ENCODE assay signal across 10 cellular contexts in genomic region chr9:76904661-76905457, GRCh38.
DNase-seq lines count a peak whose midpoint lies in the region; ATAC-seq and TF ChIP-seq lines count a peak whose summit lies in the region.
"Had no signal": no experiment of that assay in that cellular context is flagged by ENCODE, and none has a peak within 500 bp of the region (broad histone marks: within the 10 kb centered on the region; RNA-seq: fewer than 3 reads in every experiment).

No MANE protein-coding gene starts in this region.

- H3K36me3 ChIP-seq in parathyroid adenoma (ENCODE audit: control insufficient read depth, insufficient read depth, low read length): no peaks in the 10 kb centered on the region

- no peak overlapping the region for H2AFZ ChIP-seq in parathyroid adenoma

- DNase-seq in COLO668 (lab: John Stamatoyannopoulos, UW; ENCODE audit: unreplicated experiment): peak; percentile 27
- peak; percentile 21 for DNase-seq in NCI-H774 (lab: John Stamatoyannopoulos, UW)
- DNase-seq in fibroblast of pulmonary artery (ENCODE audit: low read depth): no peak
- DNase-seq in stimulated activated naive B cell treated with anti-CD40 and anti-IgM and Interleukin-4, amounts not matched to agents 10 μg/mL and 1 μg/mL and 100 μg/mL, for 72 hours: no peak
- no peak for DNase-seq in stimulated activated effector memory CD8-positive, alpha-beta T cell treated with anti-CD3 and anti-CD28 coated beads, Interleukin-12 subunit alpha, Interleukin-12 subunit beta, amount 100 ng/mL, for 72 hours (ENCODE audit: low spot score in 2 of 2)
- DNase-seq: activated CD4-positive, alpha-beta T cell treated with anti-CD3 and anti-CD28 coated beads, Interleukin-2, amount 10 ng/mL, durations not matched to agents 7 days and 5 days; kidney glomerular epithelial cell had no signal

- peaks cover 5% of the 10 kb centered on the region for H3K4me1 ChIP-seq in parathyroid adenoma

- no peaks in the 10 kb centered on the region for H3K9me3 ChIP-seq in parathyroid adenoma (ENCODE audit: control insufficient read depth, low read length)

- no peaks in the 10 kb centered on the region for H3K9me3 Mint-ChIP-seq in stimulated activated naive B cell treated with anti-CD40 and anti-IgM and Interleukin-4, amounts not matched to agents 10 μg/mL and 1 μg/mL and 100 μg/mL, for 72 hours
- peaks cover 2% of the 10 kb centered on the region for H3K9me3 Mint-ChIP-seq in stimulated activated effector memory CD8-positive, alpha-beta T cell treated with anti-CD3 and anti-CD28 coated beads, Interleukin-12 subunit alpha, Interleukin-12 subunit beta, amount 100 ng/mL, for 72 hours
- H3K9me3 Mint-ChIP-seq: activated CD4-positive, alpha-beta T cell treated with anti-CD3 and anti-CD28 coated beads, Interleukin-2, amount 10 ng/mL, durations not matched to agents 7 days and 5 days had no signal

- peak overlapping the region; percentile 80 for H3K4me2 ChIP-seq in parathyroid adenoma (ENCODE audit: low read length)

- peaks cover 0 to 7% of the 10 kb centered on the region in 2 donors for H3K4me1 Mint-ChIP-seq in stimulated activated naive B cell treated with anti-CD40 and anti-IgM and Interleukin-4, amounts not matched to agents 10 μg/mL and 1 μg/mL and 100 μg/mL, for 72 hours
- H3K4me1 Mint-ChIP-seq in stimulated activated effector memory CD8-positive, alpha-beta T cell treated with anti-CD3 and anti-CD28 coated beads, Interleukin-12 subunit alpha, Interleukin-12 subunit beta, amount 100 ng/mL, for 72 hours: peaks cover 4% of the 10 kb centered on the region
- H3K4me1 Mint-ChIP-seq: activated CD4-positive, alpha-beta T cell treated with anti-CD3 and anti-CD28 coated beads, Interleukin-2, amount 10 ng/mL, durations not matched to agents 7 days and 5 days had no signal

- H3K27me3 Mint-ChIP-seq in stimulated activated naive B cell treated with anti-CD40 and anti-IgM and Interleukin-4, amounts not matched to agents 10 μg/mL and 1 μg/mL and 100 μg/mL, for 72 hours: peaks cover 64 to 67% of the 10 kb centered on the region in 2 donors

- H3K4me3 ChIP-seq in fibroblast of pulmonary artery (replicated peaks; ENCODE audit: low read depth, low read length) (peak overlapping the region; percentile 54), parathyroid adenoma (ENCODE audit: low read depth, low read length) (no peak overlapping the region)

- H3K9ac ChIP-seq in parathyroid adenoma: no peak overlapping the region

- H3K36me3 Mint-ChIP-seq in stimulated activated naive B cell treated with anti-CD40 and anti-IgM and Interleukin-4, amounts not matched to agents 10 μg/mL and 1 μg/mL and 100 μg/mL, for 72 hours: no peaks in the 10 kb centered on the region
- no peaks in the 10 kb centered on the region for H3K36me3 Mint-ChIP-seq in stimulated activated effector memory CD8-positive, alpha-beta T cell treated with anti-CD3 and anti-CD28 coated beads, Interleukin-12 subunit alpha, Interleukin-12 subunit beta, amount 100 ng/mL, for 72 hours

- TF ChIP-seq CTCF in fibroblast of pulmonary artery (IDR thresholded peaks at IDR 0.05; ENCODE audit: low read length, missing control alignments) (no peak), parathyroid adenoma (IDR thresholded peaks at IDR 0.05) (no peak)

- no peak overlapping the region for H3K27ac Mint-ChIP-seq in stimulated activated naive B cell treated with anti-CD40 and anti-IgM and Interleukin-4, amounts not matched to agents 10 μg/mL and 1 μg/mL and 100 μg/mL, for 72 hours
- H3K27ac Mint-ChIP-seq in stimulated activated effector memory CD8-positive, alpha-beta T cell treated with anti-CD3 and anti-CD28 coated beads, Interleukin-12 subunit alpha, Interleukin-12 subunit beta, amount 100 ng/mL, for 72 hours: no peak overlapping the region
- H3K27ac Mint-ChIP-seq: activated CD4-positive, alpha-beta T cell treated with anti-CD3 and anti-CD28 coated beads, Interleukin-2, amount 10 ng/mL, durations not matched to agents 7 days and 5 days had no signal

- no peaks in the 10 kb centered on the region for H3K79me2 ChIP-seq in parathyroid adenoma

- no peak overlapping the region for H3K27ac ChIP-seq in parathyroid adenoma

- ATAC-seq in GM19463 (IDR thresholded peaks at IDR 0.05; ENCODE audit: unreplicated experiment): no peak
- no peak for ATAC-seq in HG03521 (IDR thresholded peaks at IDR 0.05; ENCODE audit: unreplicated experiment)
- ATAC-seq in stimulated activated naive B cell treated with anti-CD40 and anti-IgM and Interleukin-4, amounts not matched to agents 10 μg/mL and 1 μg/mL and 100 μg/mL, for 72 hours (replicated peaks): no peak
- ATAC-seq in stimulated activated effector memory CD8-positive, alpha-beta T cell treated with anti-CD3 and anti-CD28 coated beads, Interleukin-12 subunit alpha, Interleukin-12 subunit beta, amount 100 ng/mL, for 72 hours: no peak

- H3K4me3 Mint-ChIP-seq in stimulated activated naive B cell treated with anti-CD40 and anti-IgM and Interleukin-4, amounts not matched to agents 10 μg/mL and 1 μg/mL and 100 μg/mL, for 72 hours: no peak overlapping the region
- no peak overlapping the region for H3K4me3 Mint-ChIP-seq in stimulated activated effector memory CD8-positive, alpha-beta T cell treated with anti-CD3 and anti-CD28 coated beads, Interleukin-12 subunit alpha, Interleukin-12 subunit beta, amount 100 ng/mL, for 72 hours
- H3K4me3 Mint-ChIP-seq: activated CD4-positive, alpha-beta T cell treated with anti-CD3 and anti-CD28 coated beads, Interleukin-2, amount 10 ng/mL, durations not matched to agents 7 days and 5 days had no signal

- peaks cover 12% of the 10 kb centered on the region for H3K27me3 ChIP-seq in parathyroid adenoma (ENCODE audit: control insufficient read depth, insufficient read depth, low read length)

Comparison
In these comparisons a context has a peak if more than half of its experiments do, and no peak if none do; other contexts are left out.
1. DNase-seq: peak in COLO668 (single experiment) and NCI-H774 (single experiment); none in fibroblast of pulmonary artery (single experiment), stimulated activated naive B cell treated with anti-CD40 and anti-IgM and Interleukin-4, amounts not matched to agents 10 μg/mL and 1 μg/mL and 100 μg/mL, for 72 hours (single experiment) and stimulated activated effector memory CD8-positive, alpha-beta T cell treated with anti-CD3 and anti-CD28 coated beads, Interleukin-12 subunit alpha, Interleukin-12 subunit beta, amount 100 ng/mL, for 72 hours (0 of 2).